8 cellular contexts compared by ENCODE assay signal in genomic region chr2:240387669-240388358, GRCh38. TPM values are rescaled to one million over a fixed set of nuclear protein-coding genes. Genes with fewer than 3 reads are reported as not detected.
A peak's percentile ranks its signal among the peaks of the same experiment; 100 is the strongest.
DNase-seq lines count a peak whose midpoint lies in the region; ATAC-seq and TF ChIP-seq lines count a peak whose summit lies in the region.

No MANE protein-coding gene starts in this region.

- ATAC-seq in RWPE2 (ENCODE audit: low read depth): peak; percentile 64
- ATAC-seq in activated CD8-positive, alpha-beta T cell treated with anti-CD3 and anti-CD28 coated beads for 36 hours: no peak
- no peak for ATAC-seq in GM18861 (IDR thresholded peaks at IDR 0.05; ENCODE audit: unreplicated experiment)

- no peaks in the 10 kb centered on the region for H3K27me3 Mint-ChIP-seq in activated CD8-positive, alpha-beta T cell treated with anti-CD3 and anti-CD28 coated beads for 36 hours

- intact Hi-C loops in activated CD8-positive, alpha-beta T cell treated with anti-CD3 and anti-CD28 coated beads for 36 hours (cut with micrococcal nuclease): no loop called here

- no peaks in the 10 kb centered on the region for H4K20me1 ChIP-seq in BLaER1

- POLR2A ChIA-PET in activated CD8-positive, alpha-beta T cell treated with anti-CD3 and anti-CD28 coated beads for 36 hours (lab: Charles Lee): no interaction called here

- H3K4me2 ChIP-seq in BLaER1: no peak overlapping the region

- H3K36me3 ChIP-seq in BLaER1 (no peaks in the 10 kb centered on the region), RWPE2 (ENCODE audit: low read depth) (no peaks in the 10 kb centered on the region)

- no peak overlapping the region for H3K4me3 Mint-ChIP-seq in activated CD8-positive, alpha-beta T cell treated with anti-CD3 and anti-CD28 coated beads for 36 hours

- peak; percentile 6 for TF ChIP-seq CTCF in RWPE2 (IDR thresholded peaks at IDR 0.05; ENCODE audit: poor library complexity, severe bottlenecking)
- TF ChIP-seq CTCF in fibroblast of the aortic adventitia (IDR thresholded peaks at IDR 0.05; ENCODE audit: insufficient read depth, low read length): peak; percentile 24
- no peak for TF ChIP-seq CTCF in activated CD8-positive, alpha-beta T cell treated with anti-CD3 and anti-CD28 coated beads for 36 hours (IDR thresholded peaks at IDR 0.05)
- TF ChIP-seq CTCF in GM10266 (IDR thresholded peaks at IDR 0.05; ENCODE audit: control insufficient read depth, insufficient read depth, low read depth, missing control alignments): no peak

- H3K27ac Mint-ChIP-seq in activated CD8-positive, alpha-beta T cell treated with anti-CD3 and anti-CD28 coated beads for 36 hours: no peak overlapping the region

- peaks cover 6% of the 10 kb centered on the region for H3K4me1 Mint-ChIP-seq in activated CD8-positive, alpha-beta T cell treated with anti-CD3 and anti-CD28 coated beads for 36 hours (ENCODE audit: low read depth)

- H3K9me3 ChIP-seq in BLaER1: no peaks in the 10 kb centered on the region
- H3K9me3 ChIP-seq in RWPE2 (ENCODE audit: severe bottlenecking): no peaks in the 10 kb centered on the region

- no peak overlapping the region for H3K9ac ChIP-seq in BLaER1

- peak; percentile 75 for DNase-seq in RWPE2 (ENCODE audit: low spot score)
- peak; percentile 92 for DNase-seq in fibroblast of the aortic adventitia (ENCODE audit: low read depth)
- peak in 30 of 56 donors; percentile 13 to 90 (median 32) for DNase-seq in nucleus accumbens (lab: John Stamatoyannopoulos, UW)
- DNase-seq in activated CD8-positive, alpha-beta T cell treated with anti-CD3 and anti-CD28 coated beads for 36 hours: no peak
- DNase-seq in activated CD8-positive, alpha-beta memory T cell treated with anti-CD3 and anti-CD28 coated beads, Interleukin-2, amount 50 U/mL, for 4 hours: no peak
- no peak for DNase-seq in GM10266 (ENCODE audit: extremely low spot score)

- H3K4me3 ChIP-seq in BLaER1: no peak overlapping the region
- H3K4me3 ChIP-seq in RWPE2 (ENCODE audit: severe bottlenecking): no peak overlapping the region
- no peak overlapping the region for H3K4me3 ChIP-seq in fibroblast of the aortic adventitia (ENCODE audit: low read depth, low read length)

- CTCF ChIA-PET in activated CD8-positive, alpha-beta T cell treated with anti-CD3 and anti-CD28 coated beads for 36 hours (lab: Charles Lee): no interaction called here

- H3K36me3 Mint-ChIP-seq in activated CD8-positive, alpha-beta T cell treated with anti-CD3 and anti-CD28 coated beads for 36 hours (ENCODE audit: low read depth): no peaks in the 10 kb centered on the region

- H3K27me3 ChIP-seq in BLaER1 (no peaks in the 10 kb centered on the region), RWPE2 (ENCODE audit: insufficient read depth, poor library complexity, severe bottlenecking) (no peaks in the 10 kb centered on the region)

- H3K4me1 ChIP-seq in BLaER1 (peaks cover 50% of the 10 kb centered on the region), RWPE2 (ENCODE audit: insufficient read depth, poor library complexity, severe bottlenecking) (peaks cover 8% of the 10 kb centered on the region)

- H3K9me3 Mint-ChIP-seq in activated CD8-positive, alpha-beta T cell treated with anti-CD3 and anti-CD28 coated beads for 36 hours: no peaks in the 10 kb centered on the region

- H3K27ac ChIP-seq in BLaER1 (peak overlapping the region; percentile 5; the same call in 1 of the 2 replicates), RWPE2 (ENCODE audit: poor library complexity, severe bottlenecking) (no peak overlapping the region)

RNA-seq across cellular contexts. Expression of gene GPC1, which starts 47.6 kb away (rescaled TPM):
- total RNA-seq in fibroblast of the aortic adventitia (ENCODE audit: low replicate concordance): 44.7 and 69.6 TPM in 2 replicates
- total RNA-seq in activated CD8-positive, alpha-beta T cell treated with anti-CD3 and anti-CD28 coated beads for 36 hours: 1 to 10 TPM in 1 of 2 experiments, under 1 TPM in 1; 0.83 to 1.2 TPM

Comparison
In these comparisons a context has a peak if more than half of its experiments do, and no peak if none do; other contexts are left out.
1. DNase-seq: peak in RWPE2 (single experiment), fibroblast of the aortic adventitia (single experiment) and nucleus accumbens (30 of 56); none in activated CD8-positive, alpha-beta T cell treated with anti-CD3 and anti-CD28 coated beads for 36 hours (single experiment), activated CD8-positive, alpha-beta memory T cell treated with anti-CD3 and anti-CD28 coated beads, Interleukin-2, amount 50 U/mL, for 4 hours (single experiment) and GM10266 (single experiment).
2. CTCF ChIP-seq: peak in RWPE2 (single experiment) and fibroblast of the aortic adventitia (single experiment); none in activated CD8-positive, alpha-beta T cell treated with anti-CD3 and anti-CD28 coated beads for 36 hours (single experiment) and GM10266 (single experiment).
3. RNA of gene GPC1, which starts 47.6 kb away (total RNA-seq): 44.7 to 69.6 TPM in fibroblast of the aortic adventitia; 0.83 to 1.2 TPM in activated CD8-positive, alpha-beta T cell treated with anti-CD3 and anti-CD28 coated beads for 36 hours; every median in the first group is over 10 times any median in the second.